ENCODE assay signal across 8 cellular contexts in genomic region chr18:45284174-45284573, GRCh38.
"Had no signal": no experiment of that assay in that cellular context is flagged by ENCODE, and none has a peak within 500 bp of the region (broad histone marks: within the 10 kb centered on the region; RNA-seq: fewer than 3 reads in every experiment).

No MANE protein-coding gene starts in this region.

- DNase-seq: activated CD4-positive, alpha-beta T cell treated with anti-CD3 and anti-CD28 coated beads for 48 hours; activated naive CD4-positive, alpha-beta T cell treated with anti-CD3 and anti-CD28 coated beads, Interleukin-2, amount 50 U/mL, for 16 hours; adrenal gland; gastrocnemius medialis; small intestine; T1000; uterus had no signal

- ATAC-seq: activated T-helper 17 cell treated with anti-CD3 and anti-CD28 coated beads, Interleukin-2, amount 50 U/mL, for 72 hours; gastrocnemius medialis had no signal

- H3K27ac ChIP-seq: adrenal gland, gastrocnemius medialis, uterus had no signal
